Comparison of ENCODE assay signal across 8 cellular contexts in the genomic region with DNA sequence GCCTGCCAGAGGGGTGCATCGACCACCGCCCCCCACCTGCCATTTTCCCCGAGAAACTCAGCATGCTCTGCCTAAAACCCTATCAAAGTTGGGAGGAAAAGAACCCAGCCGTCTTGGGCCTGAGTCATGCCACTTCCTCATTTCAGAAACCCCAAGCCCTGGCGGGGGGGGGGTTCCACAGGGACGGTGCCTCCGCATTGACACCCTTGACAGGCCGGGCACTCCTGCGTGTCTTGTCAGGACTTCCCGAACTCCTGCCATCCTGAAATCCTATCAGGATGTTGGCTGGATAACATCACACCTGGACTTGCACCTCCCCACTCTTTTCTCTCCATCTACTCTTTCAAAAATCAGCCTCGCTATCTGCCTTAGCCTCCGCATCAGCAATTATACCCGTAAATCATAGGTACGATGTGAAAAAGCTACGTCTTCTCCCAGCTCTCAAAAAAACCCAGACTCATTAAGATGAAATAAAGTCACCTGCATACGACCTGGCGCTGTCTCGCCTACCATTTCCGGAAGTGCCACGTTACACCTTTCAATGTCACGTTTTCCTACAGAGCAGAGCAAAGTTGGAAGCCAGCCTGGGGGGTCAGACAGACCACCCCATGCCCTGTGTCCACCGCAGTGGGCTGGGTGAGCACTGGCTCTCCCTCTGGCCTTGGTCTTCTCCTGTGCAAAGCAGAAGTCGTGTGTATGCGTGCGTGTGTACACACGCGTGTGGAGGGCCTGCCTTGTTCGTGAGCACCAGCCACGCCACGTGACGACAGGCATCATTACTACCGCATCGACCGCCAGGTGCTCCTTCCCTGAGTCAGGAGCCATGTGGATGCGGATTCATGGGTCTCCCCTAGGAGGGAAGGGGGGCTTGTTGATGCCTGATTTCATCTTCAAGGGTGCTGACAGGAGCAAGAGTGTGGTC.
DNase-seq lines count a peak whose midpoint lies in the region; ATAC-seq and TF ChIP-seq lines count a peak whose summit lies in the region.

No MANE protein-coding gene starts in this region.

- H3K9me3 ChIP-seq in SJCRH30 (replicated peaks), result no peaks in the 10 kb centered on the region

- ATAC-seq in HG02885 (IDR thresholded peaks at IDR 0.05; ENCODE audit: poor library complexity, unreplicated experiment), result peak; percentile 64
- ATAC-seq in activated naive CD4-positive, alpha-beta T cell treated with anti-CD3 and anti-CD28 coated beads, Interleukin-2, amount 50 U/mL, for 72 hours, result peak; percentile 46 to 59
- ATAC-seq in HG02840 (IDR thresholded peaks at IDR 0.05; ENCODE audit: low FRiP score, unreplicated experiment), result no peak

- TF ChIP-seq CTCF in GM13976 (IDR thresholded peaks at IDR 0.05; ENCODE audit: borderline replicate concordance, control extremely low read depth, extremely low read depth, insufficient read depth, missing control alignments), result no peak

- no peaks in the 10 kb centered on the region for H3K27me3 ChIP-seq in SJCRH30

- peaks cover 29% of the 10 kb centered on the region for H3K36me3 ChIP-seq in SJCRH30

- peak overlapping the region; percentile 46 for H3K27ac ChIP-seq in SJCRH30

- no peak overlapping the region for H3K4me3 ChIP-seq in SJCRH30

- no peaks in the 10 kb centered on the region for H3K36me3 Mint-ChIP-seq in activated naive CD4-positive, alpha-beta T cell treated with anti-CD3 and anti-CD28 coated beads, Interleukin-2, amount 50 U/mL, for 72 hours

- in situ Hi-C loops in GM13976 (cut with MboI; ENCODE audit: low sequenced_read_pairs, unreplicated experiment), result loop anchor here (25.0 kb wide), 1 partner anchor 371 kb away; no protein-coding TSS in a partner anchor

- peak overlapping the region; percentile 8 to 73 for H3K27ac Mint-ChIP-seq in activated naive CD4-positive, alpha-beta T cell treated with anti-CD3 and anti-CD28 coated beads, Interleukin-2, amount 50 U/mL, for 72 hours

- no peaks in the 10 kb centered on the region for H3K9me3 Mint-ChIP-seq in activated naive CD4-positive, alpha-beta T cell treated with anti-CD3 and anti-CD28 coated beads, Interleukin-2, amount 50 U/mL, for 72 hours

- H3K4me1 ChIP-seq in SJCRH30, result peaks cover 37% of the 10 kb centered on the region

- DNase-seq in GM13976 (ENCODE audit: low spot score) (peak; percentile 84), SJCRH30 (no peak), iris pigment epithelial cell (ENCODE audit: low read depth) (peak; percentile 67), mesenteric fat pad (ENCODE audit: low spot score) (no peak)
- peak in 1 of 2 donors; percentile 50 for DNase-seq in activated naive CD4-positive, alpha-beta T cell treated with anti-CD3 and anti-CD28 coated beads, Interleukin-2, amount 50 U/mL, for 72 hours (ENCODE audit: low spot score in 2 of 2)
- DNase-seq in stimulated activated CD4-positive, alpha-beta T cell treated with anti-CD3 and anti-CD28 coated beads, Interleukin-4, amount 100 ng/mL, for 1 hour, result peak; percentile 67

Comparison
In these comparisons a context has a peak if more than half of its experiments do, and no peak if none do; other contexts are left out.
1. DNase-seq: peak in GM13976 (single experiment), iris pigment epithelial cell (single experiment) and stimulated activated CD4-positive, alpha-beta T cell treated with anti-CD3 and anti-CD28 coated beads, Interleukin-4, amount 100 ng/mL, for 1 hour (single experiment); none in SJCRH30 (0 of 2) and mesenteric fat pad (single experiment).